9 cellular contexts compared by ENCODE assay signal in genomic region chr1:160539896-160540858, GRCh38. TPM values are rescaled to one million over a fixed set of nuclear protein-coding genes. Genes with fewer than 3 reads are reported as not detected.
A peak's percentile ranks its signal among the peaks of the same experiment; 100 is the strongest.
DNase-seq lines count a peak whose midpoint lies in the region; ATAC-seq, FAIRE-seq and TF ChIP-seq lines count a peak whose summit lies in the region.
"Had no signal": no experiment of that assay in that cellular context is flagged by ENCODE, and none has a peak within 500 bp of the region (broad histone marks: within the 10 kb centered on the region; RNA-seq: fewer than 3 reads in every experiment).

No MANE protein-coding gene starts in this region.

- peaks cover 9% of the 10 kb centered on the region; the same call in 1 of the 2 replicates for H3K9me3 ChIP-seq in DOHH2 (ENCODE audit: control insufficient read depth, insufficient read depth, low read length)

- peak; percentile 80 for ATAC-seq in GM19467 (IDR thresholded peaks at IDR 0.05; ENCODE audit: unreplicated experiment)
- peak; percentile 90 for ATAC-seq in HG03571 (IDR thresholded peaks at IDR 0.05; ENCODE audit: unreplicated experiment)
- peak; percentile 76 for ATAC-seq in left colon

- H3K79me2 ChIP-seq in DOHH2 (ENCODE audit: control insufficient read depth, low read length) = no peaks in the 10 kb centered on the region

- peaks cover 3% of the 10 kb centered on the region; the same call in 1 of the 2 replicates for H3F3A ChIP-seq in DOHH2 (ENCODE audit: control insufficient read depth, insufficient read depth)

- no peaks in the 10 kb centered on the region for H4K20me1 ChIP-seq in DOHH2 (ENCODE audit: control insufficient read depth, insufficient read depth, low read depth, low read length)

- peak; percentile 45 to 50 for DNase-seq in activated CD4-positive, alpha-beta T cell treated with anti-CD3 and anti-CD28 coated beads for 4 hours
- peak; percentile 59 to 63 for DNase-seq in left colon
- DNase-seq in D721Med (ENCODE audit: insufficient read length, low spot score) = no peak
- no peak for DNase-seq in AG08396 (ENCODE audit: low spot score)
- DNase-seq in hepatic stellate cell (ENCODE audit: low spot score) = no peak
- DNase-seq: IMR-90 had no signal

- intact Hi-C loops in left colon (cut with DNase I, micrococcal nuclease) = no loop called here

- H3K27me3 ChIP-seq in DOHH2 (ENCODE audit: control insufficient read depth, low read length) = no peaks in the 10 kb centered on the region

- no peaks in the 10 kb centered on the region for H3K9me2 ChIP-seq in DOHH2 (replicated peaks; ENCODE audit: control insufficient read depth, low read length)

- no peaks in the 10 kb centered on the region for H3K36me3 ChIP-seq in DOHH2 (ENCODE audit: control insufficient read depth, low read length)

- peaks cover 61% of the 10 kb centered on the region for H3K4me1 ChIP-seq in DOHH2 (ENCODE audit: control insufficient read depth, low read length)

- TF ChIP-seq CTCF in DOHH2 (IDR thresholded peaks at IDR 0.05; ENCODE audit: low read depth, low read length, poor library complexity, severe bottlenecking) (no peak), D721Med (IDR thresholded peaks at IDR 0.05; ENCODE audit: insufficient read depth, missing control alignments) (no peak)

- H3K4me3 ChIP-seq in DOHH2 (ENCODE audit: low read length) = peak overlapping the region; percentile 40

- no peak for FAIRE-seq in D721Med (lab: Jason Lieb, UNC)

- H3K4me2 ChIP-seq in DOHH2 (ENCODE audit: low read length) = peak overlapping the region; percentile 58

- H3K27ac ChIP-seq in DOHH2 (ENCODE audit: low read depth, low read length) = peak overlapping the region; percentile 60

RNA-seq across cellular contexts. Expression of gene SLAMF6, which starts 17.1 kb away (rescaled TPM):
- total RNA-seq in left colon = 1 to 10 TPM in 1 of 2 donors, under 1 TPM in 1; 0.61 to 1.4 TPM
- total RNA-seq: IMR-90 had no signal

RNA-seq across cellular contexts. Expression of gene CD84, which starts 39.1 kb away (rescaled TPM):
- 1 to 10 TPM; 2.1 to 6.2 TPM for total RNA-seq in left colon
- total RNA-seq: IMR-90 had no signal

Comparison
In these comparisons a context has a peak if more than half of its experiments do, and no peak if none do; other contexts are left out.
1. DNase-seq: peak in activated CD4-positive, alpha-beta T cell treated with anti-CD3 and anti-CD28 coated beads for 4 hours (2 of 2) and left colon (2 of 2); none in D721Med (single experiment), AG08396 (single experiment) and hepatic stellate cell (single experiment).
2. Peak in every context shown above with its lines, with median percentiles within 50 percentile points of each other: ATAC-seq.